In the genomic region with DNA sequence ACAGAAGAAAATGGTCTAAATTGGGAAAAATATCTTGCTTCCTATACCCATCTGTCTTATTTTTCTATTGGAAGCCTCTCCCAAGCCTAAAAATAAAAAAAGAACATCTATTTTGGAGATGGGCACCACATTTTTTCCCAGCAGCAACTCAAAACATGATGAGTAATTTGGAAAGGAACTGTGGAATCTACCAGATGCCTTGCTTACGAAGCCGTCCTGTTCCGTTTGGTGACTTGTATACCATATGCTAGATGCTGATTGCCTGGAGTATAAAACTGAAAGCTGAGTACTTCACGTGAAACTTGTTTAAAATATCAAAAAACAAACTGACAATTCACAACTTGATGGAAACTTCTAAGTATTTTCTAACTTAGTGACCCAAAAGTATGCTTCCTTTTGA, we compare ENCODE assay signal across 1 cellular context.
TF ChIP-seq lines count a peak whose summit lies in the region.

No MANE protein-coding gene starts in this region.

TF ChIP-seq in H1, 55 proteins besides CTCF, POLR2A, EP300 and RAD21 (continued from another document):
- TF ChIP-seq CHD7 (IDR thresholded peaks at IDR 0.05; ENCODE audit: insufficient replicate concordance, low read length) = no peak
- no peak for TF ChIP-seq POLR2AphosphoS5 (IDR thresholded peaks at IDR 0.05; ENCODE audit: low read depth, low read length)
- TF ChIP-seq SRF (IDR thresholded peaks at IDR 0.05; ENCODE audit: low read depth, low read length) = no peak
- TF ChIP-seq KDM1A (IDR thresholded peaks at IDR 0.05; ENCODE audit: borderline replicate concordance, low read length) = no peak
- TF ChIP-seq ASH2L (IDR thresholded peaks at IDR 0.05; ENCODE audit: low read length) = no peak
- TF ChIP-seq CHD2 (IDR thresholded peaks at IDR 0.05; ENCODE audit: low read length) = no peak
- no peak for TF ChIP-seq CEBPB (IDR thresholded peaks at IDR 0.05; ENCODE audit: low read depth, low read length)
- TF ChIP-seq BCL11A (IDR thresholded peaks at IDR 0.05; ENCODE audit: low read depth in 2 of 2, low read length in 2 of 2) = no peak
- no peak for TF ChIP-seq EGR1 (IDR thresholded peaks at IDR 0.05; ENCODE audit: borderline replicate concordance, low read depth, low read length)
